Comparison of ENCODE assay signal across 10 cellular contexts in the genomic region with DNA sequence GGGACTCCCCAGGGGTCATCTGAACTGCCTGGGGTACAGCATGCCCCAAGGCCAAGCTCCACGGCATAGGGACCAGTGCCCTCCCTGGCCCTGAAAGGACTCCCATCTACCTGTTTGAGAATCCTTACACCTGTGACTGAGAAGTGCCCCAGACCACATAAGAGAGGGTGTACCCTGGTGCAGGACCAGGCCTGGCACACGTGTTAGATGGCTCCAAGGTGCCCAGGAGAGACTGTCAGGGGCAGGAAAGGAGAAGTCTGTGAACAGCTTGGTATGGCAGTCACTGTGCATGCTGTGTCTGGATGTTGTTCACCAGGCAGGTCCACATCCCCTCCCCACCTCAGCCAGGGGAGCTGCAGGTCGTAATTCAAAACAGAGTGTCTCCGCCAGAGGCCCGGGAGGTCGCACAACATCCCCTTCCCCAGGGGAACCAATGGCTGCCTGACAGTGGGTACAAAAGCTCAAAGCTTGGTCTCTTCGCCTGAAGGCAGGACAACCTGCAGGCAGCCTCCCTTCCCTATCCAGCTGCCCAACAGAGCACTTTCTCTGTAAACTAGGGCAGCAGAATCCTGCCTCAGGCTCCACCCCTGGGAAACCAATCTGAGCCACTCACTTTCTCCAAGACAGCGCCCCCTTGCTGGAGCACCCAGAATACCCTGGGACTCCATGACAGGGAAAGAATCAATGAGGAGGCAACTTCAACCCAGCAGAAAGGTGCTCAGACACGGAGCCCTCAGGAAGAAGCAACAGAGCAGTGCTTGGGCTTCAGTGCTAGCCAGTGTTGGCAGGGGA. TPM values are rescaled to one million over a fixed set of nuclear protein-coding genes. Genes with fewer than 3 reads are reported as not detected.
A peak's percentile ranks its signal among the peaks of the same experiment; 100 is the strongest.
DNase-seq lines count a peak whose midpoint lies in the region; ATAC-seq and TF ChIP-seq lines count a peak whose summit lies in the region.
"Had no signal": no experiment of that assay in that cellular context is flagged by ENCODE, and none has a peak within 500 bp of the region (broad histone marks: within the 10 kb centered on the region; RNA-seq: fewer than 3 reads in every experiment).

No MANE protein-coding gene starts in this region.

- H3K4me3 Mint-ChIP-seq in CD14-positive monocyte, result peak overlapping the region in 1 of 2 donors; percentile 67

- H3K36me3 ChIP-seq in H7 (replicated peaks; ENCODE audit: control insufficient read depth, insufficient read depth, low read length), result no peaks in the 10 kb centered on the region
- no peaks in the 10 kb centered on the region for H3K36me3 ChIP-seq in lower lobe of right lung
- no peaks in the 10 kb centered on the region for H3K36me3 ChIP-seq in upper lobe of left lung
- H3K36me3 ChIP-seq: esophagus squamous epithelium, Peyer's patch had no signal

- H3K9me3 ChIP-seq in lower lobe of right lung (no peaks in the 10 kb centered on the region), upper lobe of left lung (no peaks in the 10 kb centered on the region)
- H3K9me3 ChIP-seq: esophagus squamous epithelium, Peyer's patch had no signal

- TF ChIP-seq CTCF in CD14-positive monocyte (IDR thresholded peaks at IDR 0.05) (peak; percentile 17), lower lobe of right lung (IDR thresholded peaks at IDR 0.05) (no peak), upper lobe of left lung (IDR thresholded peaks at IDR 0.05) (no peak)

- H3K4me3 ChIP-seq in H7 (ENCODE audit: insufficient read depth, low read depth, low read length) (no peak overlapping the region), lower lobe of right lung (no peak overlapping the region), upper lobe of left lung (no peak overlapping the region)
- H3K4me3 ChIP-seq: esophagus squamous epithelium had no signal

- H3K4me1 ChIP-seq in lower lobe of right lung, result peaks cover 39% of the 10 kb centered on the region
- peaks cover 14 to 63% (median 25%) of the 10 kb centered on the region in 4 donors for H3K4me1 ChIP-seq in upper lobe of left lung

- TF ChIP-seq POLR2A in upper lobe of left lung (IDR thresholded peaks at IDR 0.05), result no peak

- peaks cover 7 to 16% of the 10 kb centered on the region in 2 donors for H3K36me3 Mint-ChIP-seq in CD14-positive monocyte

- intact Hi-C loops in CD14-positive monocyte (cut with micrococcal nuclease) (loop anchor here (5.0 to 10.0 kb wide), 2 partner anchors 36 to 421 kb away; no protein-coding TSS in a partner anchor), lower lobe of right lung (cut with DNase I) (no loop called here)

- H3K27ac ChIP-seq in lower lobe of right lung (peak overlapping the region; percentile 31), upper lobe of left lung (peak overlapping the region in 2 of 4 donors; percentile 45 to 81)

- peaks cover 0 to 2% (median 0%) of the 10 kb centered on the region in 3 donors for H3K27me3 Mint-ChIP-seq in CD14-positive monocyte (ENCODE audit: low read depth in 3 of 3)

- 57 to 74% methylated on average over 6 to 9 of the region's 9 CpGs for WGBS in upper lobe of left lung, 2 donors

- peak overlapping the region; percentile 99 to 100 (median 99) for H3K27ac Mint-ChIP-seq in CD14-positive monocyte

- no peak for TF ChIP-seq EP300 in upper lobe of left lung (IDR thresholded peaks at IDR 0.05)

- peaks cover 77% of the 10 kb centered on the region for H3K4me1 Mint-ChIP-seq in CD14-positive monocyte

- ATAC-seq in lower lobe of right lung, result no peak
- ATAC-seq in upper lobe of left lung (ENCODE audit: low FRiP score in 2 of 2), result no peak
- ATAC-seq in HG02938 (IDR thresholded peaks at IDR 0.05; ENCODE audit: unreplicated experiment), result no peak

- H3K27me3 ChIP-seq in H7 (ENCODE audit: control insufficient read depth, insufficient read depth, low read length), result peaks cover 6% of the 10 kb centered on the region; the same call in 1 of the 2 replicates
- no peaks in the 10 kb centered on the region for H3K27me3 ChIP-seq in lower lobe of right lung (ENCODE audit: low read depth)
- no peaks in the 10 kb centered on the region for H3K27me3 ChIP-seq in upper lobe of left lung
- H3K27me3 ChIP-seq: Peyer's patch had no signal

- H3K9me3 Mint-ChIP-seq in CD14-positive monocyte, result no peaks in the 10 kb centered on the region

- DNase-seq in CD14-positive monocyte (ENCODE audit: low spot score) (no peak), H7 (peak; percentile 78), lower lobe of right lung (no peak), upper lobe of left lung (no peak), NCI-H446 (lab: John Stamatoyannopoulos, UW) (no peak), GM19240 (ENCODE audit: insufficient read length, low spot score) (no peak)
- DNase-seq in activated CD4-positive, alpha-beta T cell treated with anti-CD3 and anti-CD28 coated beads, Interleukin-2, amount 50 U/mL, for 1 hour, result peak; percentile 24
- DNase-seq: esophagus squamous epithelium had no signal

RNA-seq across cellular contexts. Expression of gene NUP210, which starts 3.9 kb away (rescaled TPM):
- polyA plus RNA-seq in CD14-positive monocyte, result 10 to 100 TPM in 1 of 2 donors, 1 to 10 TPM in 1; 7.9 to 13.0 TPM
- total RNA-seq in H7 (2014; rRNA removed; shearing (Covaris generic)), result 40.1 and 50.3 TPM in 2 replicates
- total RNA-seq in lower lobe of right lung (22.2 TPM), upper lobe of left lung (10 to 100 TPM; 14.6 to 23.0 (median 20.8) TPM)

Comparison
In these comparisons a context has a peak if more than half of its experiments do, and no peak if none do; other contexts are left out.
1. DNase-seq: peak in H7 (single experiment) and activated CD4-positive, alpha-beta T cell treated with anti-CD3 and anti-CD28 coated beads, Interleukin-2, amount 50 U/mL, for 1 hour (single experiment); none in CD14-positive monocyte (single experiment), lower lobe of right lung (single experiment), upper lobe of left lung (0 of 2), NCI-H446 (0 of 2) and GM19240 (single experiment).